Comparison of ENCODE assay signal across 23 cellular contexts in the genomic region with DNA sequence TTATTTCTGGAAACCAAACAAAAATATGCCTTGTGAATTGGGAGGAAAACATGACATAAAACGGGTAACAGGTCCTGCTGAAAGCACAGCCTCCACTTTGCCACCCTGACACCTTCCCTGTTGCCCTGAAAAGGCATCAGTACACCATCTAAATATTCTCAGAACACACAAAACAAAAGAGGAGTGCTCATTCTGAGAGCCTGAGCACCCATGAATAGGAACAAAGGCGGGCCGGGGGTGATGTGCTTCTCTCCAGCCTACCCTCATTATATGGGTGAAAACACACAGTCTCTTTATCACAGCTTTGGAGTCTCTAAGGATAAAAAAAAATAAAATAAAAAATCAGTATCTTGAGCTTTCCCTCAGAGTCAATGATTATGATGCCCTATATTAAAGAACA. TPM values are rescaled to one million over a fixed set of nuclear protein-coding genes. Genes with fewer than 3 reads are reported as not detected.
DNase-seq lines count a peak whose midpoint lies in the region; ATAC-seq, FAIRE-seq and TF ChIP-seq lines count a peak whose summit lies in the region.
"Had no signal": no experiment of that assay in that cellular context is flagged by ENCODE, and none has a peak within 500 bp of the region (broad histone marks: within the 10 kb centered on the region; RNA-seq: fewer than 3 reads in every experiment).

No MANE protein-coding gene starts in this region.

- FAIRE-seq in GM12878 (lab: Jason Lieb, UNC) (no peak), H54 (lab: Jason Lieb, UNC) (no peak)
- FAIRE-seq: A204.1, HepG2 had no signal

- POLR2A ChIA-PET in GM12878 (lab: Charles Lee), result interaction anchor here (1.2 to 1.7 kb wide), 2 partner anchors 10 to 107 kb away, joined by 3 to 10 read pairs; a partner anchor contains a TSS

- peaks cover 7% of the 10 kb centered on the region for H3K27me3 Mint-ChIP-seq in neural progenitor cell (ENCODE audit: insufficient read depth, low read depth)

- SMC1A ChIA-PET in GM12878 (lab: Charles Lee; ENCODE audit: uncharacterized antibody, unreplicated experiment), result interaction anchor here (1.0 to 1.8 kb wide), 3 partner anchors 10 to 88 kb away, joined by 3 to 19 read pairs (median 7); no protein-coding TSS in a partner anchor

- TF ChIP-seq RAD21 in GM12878 (IDR thresholded peaks at IDR 0.05; ENCODE audit: insufficient read depth, low read depth, low read length), result no peak

- TF ChIP-seq CTCF in GM12878 (IDR thresholded peaks at IDR 0.05 in 2 of 3, conservative IDR thresholded peaks at IDR 0.05 in 1 of 3; ENCODE audit: control insufficient read depth in 2 of 3, extremely low read depth in 1 of 3, insufficient read depth in 1 of 3, low read depth in 3 of 3, low read length in 3 of 3) (no peak), neural progenitor cell (IDR thresholded peaks at IDR 0.05) (no peak)

- no peak overlapping the region for H3K27ac ChIP-seq in GM12878 (ENCODE audit: control insufficient read depth, insufficient read depth)
- peak overlapping the region; percentile 69 for H3K27ac ChIP-seq in neural progenitor cell

- intact Hi-C loops in GM12878 (cut with micrococcal nuclease; ENCODE audit: unreplicated experiment), result no loop called here

- H3K4me2 ChIP-seq in GM12878 (ENCODE audit: control insufficient read depth, insufficient read depth) (peak overlapping the region; percentile 55), neural progenitor cell (peak overlapping the region; percentile 67)

- no peaks in the 10 kb centered on the region for H3K36me3 Mint-ChIP-seq in neural progenitor cell
- H3K36me3 Mint-ChIP-seq: CD4-positive, CD25-positive, alpha-beta regulatory T cell; CD8-positive, alpha-beta memory T cell had no signal

- in situ Hi-C loops in GM12878 (cut with MboI), result no loop called here

- no TSS peak for BruUV-seq in GM12878 (replicated peaks; lab: Mats Ljungman, UMichigan)

- CTCF ChIA-PET in GM12878 (lab: Yijun Ruan, JAX), result interaction anchor here (0.8 to 2.8 kb wide), 8 partner anchors 12 to 435 kb away, joined by 3 to 15 read pairs (median 4); no protein-coding TSS in a partner anchor

- H3K9me3 ChIP-seq in GM12878 (replicated peaks; ENCODE audit: control insufficient read depth, insufficient read depth, low read length), result no peaks in the 10 kb centered on the region
- H3K9me3 ChIP-seq in neural progenitor cell (ENCODE audit: low read depth), result no peaks in the 10 kb centered on the region
- H3K9me3 ChIP-seq: BE2C had no signal

- no peaks in the 10 kb centered on the region for H4K20me1 ChIP-seq in GM12878 (ENCODE audit: control insufficient read depth, insufficient read depth)
- no peaks in the 10 kb centered on the region for H4K20me1 ChIP-seq in neural progenitor cell (ENCODE audit: low read depth)

- H3K27me3 ChIP-seq in GM12878 (replicated peaks in 1 of 2; ENCODE audit: control insufficient read depth in 2 of 2, insufficient read depth in 2 of 2, low read length in 1 of 2) (no peaks in the 10 kb centered on the region; a peak in 1 of 4 replicates), neural progenitor cell (no peaks in the 10 kb centered on the region)
- H3K27me3 ChIP-seq: BE2C had no signal

- no peak overlapping the region for H3K9ac ChIP-seq in GM12878 (ENCODE audit: control insufficient read depth, insufficient read depth, low read length)
- no peak overlapping the region for H3K9ac ChIP-seq in neural progenitor cell

- DNase-seq in GM12878 (ENCODE audit: low read depth, low spot score), result no peak
- DNase-seq in neural progenitor cell (ENCODE audit: low spot score), result peak; percentile 59
- DNase-seq in H54 (ENCODE audit: insufficient read length, low spot score), result no peak
- DNase-seq: ACHN; BE2C; C1 segment of cervical spinal cord; CD4-positive, CD25-positive, alpha-beta regulatory T cell; CD8-positive, alpha-beta memory T cell; COR-L47; DMS 273 treated with DMSO at 0.1 percent for 48 hours; DMS53; DND-41; EL; HCEC 1CT; KBM-7 had no signal

- TF ChIP-seq POLR2A in GM12878 (IDR thresholded peaks at IDR 0.05; ENCODE audit: low read depth, low read length), result no peak
- TF ChIP-seq POLR2A in GM18505 (IDR thresholded peaks at IDR 0.05; ENCODE audit: borderline replicate concordance, extremely low read depth, insufficient read depth, insufficient read length), result no peak
- no peak for TF ChIP-seq POLR2A in H54 (IDR thresholded peaks at IDR 0.05; ENCODE audit: low read depth, low read length)

- peak overlapping the region; percentile 26 for H2AFZ ChIP-seq in GM12878 (ENCODE audit: control insufficient read depth, low read depth, low read length)
- no peak overlapping the region for H2AFZ ChIP-seq in neural progenitor cell (replicated peaks)

- H3K4me3 Mint-ChIP-seq in neural progenitor cell, result no peak overlapping the region
- H3K4me3 Mint-ChIP-seq: CD4-positive, CD25-positive, alpha-beta regulatory T cell; CD8-positive, alpha-beta memory T cell; IgD-negative memory B cell had no signal

- peaks cover 24% of the 10 kb centered on the region for H3F3A ChIP-seq in neural progenitor cell (ENCODE audit: low read depth)

- H3K4me1 Mint-ChIP-seq in neural progenitor cell, result peaks cover 40% of the 10 kb centered on the region
- H3K4me1 Mint-ChIP-seq: CD8-positive, alpha-beta memory T cell; IgD-negative memory B cell had no signal

- 2% methylated on average over 3 of the region's 3 CpGs for WGBS in GM12878 (ENCODE audit: insufficient coverage, insufficient replicate concordance, low lambda C conversion rate, missing lambda C conversion rate)

- no peaks in the 10 kb centered on the region for H3K9me3 Mint-ChIP-seq in neural progenitor cell
- H3K9me3 Mint-ChIP-seq: CD8-positive, alpha-beta memory T cell; IgD-negative memory B cell had no signal

- H3K36me3 ChIP-seq in GM12878 (ENCODE audit: control insufficient read depth in 2 of 2, insufficient read depth in 2 of 2, low read length in 1 of 2) (no peaks in the 10 kb centered on the region), neural progenitor cell (no peaks in the 10 kb centered on the region)
- H3K36me3 ChIP-seq: BE2C had no signal

- peak overlapping the region; percentile 48 for H3K27ac Mint-ChIP-seq in neural progenitor cell
- H3K27ac Mint-ChIP-seq: CD4-positive, CD25-positive, alpha-beta regulatory T cell; CD8-positive, alpha-beta memory T cell; IgD-negative memory B cell had no signal

- H3K79me2 ChIP-seq in GM12878 (ENCODE audit: control insufficient read depth, insufficient read depth, low read length) (no peaks in the 10 kb centered on the region), neural progenitor cell (ENCODE audit: low read depth) (no peaks in the 10 kb centered on the region)

- ATAC-seq in GM19463 (IDR thresholded peaks at IDR 0.05; ENCODE audit: unreplicated experiment) (peak; percentile 47), HG02852 (IDR thresholded peaks at IDR 0.05; ENCODE audit: unreplicated experiment) (peak; percentile 66), GM12878 (peak; percentile 78), GM18505 (IDR thresholded peaks at IDR 0.05; ENCODE audit: unreplicated experiment) (no peak), GM19395 (IDR thresholded peaks at IDR 0.05; ENCODE audit: unreplicated experiment) (no peak)
- ATAC-seq: HepG2 had no signal

- RAD21 ChIA-PET in GM12878 (lab: Charles Lee; ENCODE audit: unreplicated experiment), result interaction anchor here (1.3 to 1.9 kb wide), 5 partner anchors 10 to 66 kb away, joined by 4 to 6 read pairs (median 4); no protein-coding TSS in a partner anchor

- no peak overlapping the region for H3K4me3 ChIP-seq in GM12878
- no peak overlapping the region for H3K4me3 ChIP-seq in neural progenitor cell

- H3K4me1 ChIP-seq in GM12878 (ENCODE audit: control insufficient read depth, insufficient read depth, low read length) (peaks cover 3% of the 10 kb centered on the region), neural progenitor cell (peaks cover 44% of the 10 kb centered on the region)

- no peak for TF ChIP-seq EP300 in GM12878 (IDR thresholded peaks at IDR 0.05; ENCODE audit: borderline replicate concordance in 1 of 2, control insufficient read depth in 1 of 2, low read depth in 2 of 2, low read length in 2 of 2)

TF ChIP-seq in GM12878, 131 proteins besides CTCF, POLR2A, EP300 and RAD21:
- TF ChIP-seq JUNB (IDR thresholded peaks at IDR 0.05) (0 out of 2 replicates have a peak, but pooled peaks have one; percentile 40), SRF (IDR thresholded peaks at IDR 0.05; ENCODE audit: low read depth in 2 of 2, low read length in 2 of 2) (no peak)
- TF ChIP-seq, protein P1, sequence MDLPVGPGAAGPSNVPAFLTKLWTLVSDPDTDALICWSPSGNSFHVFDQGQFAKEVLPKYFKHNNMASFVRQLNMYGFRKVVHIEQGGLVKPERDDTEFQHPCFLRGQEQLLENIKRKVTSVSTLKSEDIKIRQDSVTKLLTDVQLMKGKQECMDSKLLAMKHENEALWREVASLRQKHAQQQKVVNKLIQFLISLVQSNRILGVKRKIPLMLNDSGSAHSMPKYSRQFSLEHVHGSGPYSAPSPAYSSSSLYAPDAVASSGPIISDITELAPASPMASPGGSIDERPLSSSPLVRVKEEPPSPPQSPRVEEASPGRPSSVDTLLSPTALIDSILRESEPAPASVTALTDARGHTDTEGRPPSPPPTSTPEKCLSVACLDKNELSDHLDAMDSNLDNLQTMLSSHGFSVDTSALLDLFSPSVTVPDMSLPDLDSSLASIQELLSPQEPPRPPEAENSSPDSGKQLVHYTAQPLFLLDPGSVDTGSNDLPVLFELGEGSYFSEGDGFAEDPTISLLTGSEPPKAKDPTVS (IDR thresholded peaks at IDR 0.05; ENCODE audit: low read depth, low read length), result no peak

RNA-seq across cellular contexts. Expression of a gene that starts 19.7 kb away (rescaled TPM):
- 5.6 and 6.9 TPM in 2 replicates for total RNA-seq in GM12878 (2013; cell fraction: nucleolus; rRNA removed)
- total RNA-seq in GM12878 (2014; rRNA removed), result 0.27 and 0.56 TPM in 2 replicates
- 0.23 and 0.27 TPM in 2 replicates for total RNA-seq in GM12878 (2014; rRNA removed; fragmentation: Illumina TruSeq; extraction: Trizol)
- total RNA-seq in GM12878 (2021), result 0.24 and 0.31 TPM in 2 replicates
- 0.10 TPM for polyA plus RNA-seq in GM12878 (2011; ENCODE audit: low read depth)
- 0.31 and 0.52 TPM in 2 replicates for polyA plus RNA-seq in GM12878 (2011; rRNA removed)
- 0.10 and 0.15 TPM in 2 replicates for polyA plus RNA-seq in GM12878 (2011; cell fraction: cytosol; rRNA removed)
- polyA plus RNA-seq in GM12878 (2011; cell fraction: nucleus; rRNA removed), result 1.3 and 1.9 TPM in 2 replicates
- polyA plus RNA-seq in GM12878 (2012), result 0.18 and 0.25 TPM in 2 replicates
- 0.06 and 0.12 TPM in 2 replicates for polyA plus RNA-seq in GM12878 (2014; fragmentation: Illumina TruSeq; extraction: Trizol)
- under 1 TPM in 1 of 2 experiments, not detected in 1; 0.35 TPM for polyA plus RNA-seq in GM12878 (2014; fragmentation: Nextera tagmentation; extraction: Ambion mirVana)
- polyA plus RNA-seq in GM12878 (2014; rRNA removed), result 0.10 and 0.18 TPM in 2 replicates
- under 1 TPM in 1 of 2 experiments, not detected in 1; 0.54 TPM for polyA plus RNA-seq in GM12878 (2016; fragmentation: Nextera tagmentation; extraction: Ambion mirVana)
- polyA minus RNA-seq in GM12878 (2011; rRNA and poly(A)+ RNA removed), result 1.4 and 2.7 TPM in 2 replicates
- not detected in 2 replicates for polyA minus RNA-seq in GM12878 (2011; cell fraction: cytosol; rRNA and poly(A)+ RNA removed)
- polyA minus RNA-seq in GM12878 (2011; cell fraction: nucleus; rRNA and poly(A)+ RNA removed), result 0.97 and 1.6 TPM in 2 replicates
- 21.2 and 42.1 TPM in 2 replicates for total RNA-seq in neural progenitor cell (ENCODE audit: low replicate concordance)
- total RNA-seq: CD4-positive, CD25-positive, alpha-beta regulatory T cell; G401; HepG2 had no signal
- polyA plus RNA-seq: CD4-positive, CD25-positive, alpha-beta regulatory T cell; CD8-positive, alpha-beta memory T cell; IgD-negative memory B cell had no signal

Comparison
In these comparisons a context has a peak if more than half of its experiments do, and no peak if none do; other contexts are left out.
1. ATAC-seq: peak in GM19463 (single experiment), HG02852 (single experiment) and GM12878 (single experiment); none in GM18505 (single experiment) and GM19395 (single experiment).